Comparison of ENCODE assay signal across 32 cellular contexts in the genomic region with DNA sequence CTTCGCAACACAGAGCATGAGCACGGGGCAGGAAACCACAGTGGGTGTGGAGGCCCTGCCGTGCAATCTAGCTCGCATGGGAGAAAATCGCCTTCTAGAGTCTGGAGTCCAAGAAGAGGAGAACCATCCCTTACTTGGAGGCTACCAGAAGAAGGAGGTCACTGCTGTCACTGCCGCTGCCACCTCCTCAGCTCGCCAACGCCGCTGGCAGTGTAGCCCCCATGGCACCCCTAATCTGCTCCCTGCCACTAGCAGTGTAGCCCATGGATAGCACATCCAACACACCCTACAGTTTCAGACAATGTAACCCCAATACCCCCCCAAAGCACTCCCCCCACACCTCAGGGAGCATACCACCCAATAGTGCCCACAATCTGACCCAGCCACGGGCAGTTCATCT.
"Had no signal": no experiment of that assay in that cellular context is flagged by ENCODE, and none has a peak within 500 bp of the region (broad histone marks: within the 10 kb centered on the region; RNA-seq: fewer than 3 reads in every experiment).

No MANE protein-coding gene starts in this region.

- DNase-seq: Karpas-422, Kasumi-1, MG63, MM.1S, MV-4-11, NCI-H1048, NCI-H1092, NCI-H1092 treated with DMSO at 0.1 percent for 48 hours, NCI-H1105, NCI-H1105 treated with DMSO at 0.1 percent for 48 hours, NCI-H1417, NCI-H1417 treated with DMSO at 0.1 percent for 48 hours, NCI-H1436, NCI-H1436 treated with DMSO at 0.1 percent for 48 hours, NCI-H146, NCI-H1694, NCI-H1694 treated with DMSO at 0.1 percent for 48 hours, NCI-H187, NCI-H187 treated with DMSO at 0.1 percent for 48 hours, NCI-H1930, NCI-H2029, NCI-H2029 treated with DMSO at 0.1 percent for 48 hours, NCI-H2081, NCI-H2081 treated with DMSO at 0.1 percent for 48 hours, NCI-H2107, NCI-H2171, NCI-H2171 treated with DMSO at 0.1 percent for 48 hours, NCI-H2227 treated with DMSO at 0.1 percent for 48 hours, NCI-H226, NCI-H345, NCI-H446 treated with DMSO at 0.1 percent for 48 hours, NCI-H510A had no signal
